Comparison of ENCODE assay signal across 8 cellular contexts in genomic region chr19:45442927-45443461, GRCh38. TPM values are rescaled to one million over a fixed set of nuclear protein-coding genes. Genes with fewer than 3 reads are reported as not detected.
DNase-seq lines count a peak whose midpoint lies in the region; ATAC-seq and TF ChIP-seq lines count a peak whose summit lies in the region.

No MANE protein-coding gene starts in this region.

- no peaks in the 10 kb centered on the region for H3K27me3 ChIP-seq in body of pancreas
- H3K27me3 ChIP-seq in iPS-20b (ENCODE audit: insufficient read depth, low read length), result peaks cover 33% of the 10 kb centered on the region; the same call in 1 of the 2 replicates

- H3K9ac ChIP-seq in iPS-20b (ENCODE audit: low read depth, low read length), result peak overlapping the region; percentile 28; the same call in 1 of the 2 replicates

- DNase-seq in NCI-H2227 (lab: John Stamatoyannopoulos, UW; ENCODE audit: unreplicated experiment), result peak; percentile 18
- DNase-seq in NCI-H2227 treated with DMSO at 0.1 percent for 48 hours (lab: John Stamatoyannopoulos, UW), result no peak
- DNase-seq in OCI-M2 (lab: John Stamatoyannopoulos, UW; ENCODE audit: unreplicated experiment), result peak; percentile 40
- DNase-seq in body of pancreas, result peak in 2 of 4 donors; percentile 37 to 70
- DNase-seq in stimulated activated CD4-positive, alpha-beta T cell treated with anti-CD3 and anti-CD28 coated beads, Interleukin-4, amount 100 ng/mL, for 1 hour, result peak; percentile 23

- H3K9me3 ChIP-seq in body of pancreas (no peaks in the 10 kb centered on the region), iPS-20b (ENCODE audit: insufficient read depth, low read depth, low read length) (no peaks in the 10 kb centered on the region)

- H3K27ac ChIP-seq in body of pancreas, result peak overlapping the region; percentile 28 to 92 (median 90)
- no peak overlapping the region for H3K27ac ChIP-seq in iPS-20b (ENCODE audit: low read length)

- H3K4me3 ChIP-seq in body of pancreas (no peak overlapping the region), iPS-20b (ENCODE audit: low read length) (peak overlapping the region; percentile 84)

- H3K4me1 ChIP-seq in body of pancreas, result peaks cover 27% of the 10 kb centered on the region
- H3K4me1 ChIP-seq in iPS-20b (ENCODE audit: insufficient read depth, low read length), result peaks cover 7% of the 10 kb centered on the region; the same call in 1 of the 2 replicates

- intact Hi-C loops in body of pancreas (cut with DNase I), result no loop called here

- ATAC-seq in body of pancreas (no peak), GM19452 (IDR thresholded peaks at IDR 0.05; ENCODE audit: unreplicated experiment) (no peak), HG03175 (IDR thresholded peaks at IDR 0.05; ENCODE audit: unreplicated experiment) (no peak)

- WGBS in body of pancreas, 2 donors, result 7 to 9% methylated on average over 13 to 14 of the region's 14 CpGs

- no peak for TF ChIP-seq CTCF in body of pancreas (IDR thresholded peaks at IDR 0.05)

- TF ChIP-seq POLR2A in body of pancreas (IDR thresholded peaks at IDR 0.05), result no peak

- H3K36me3 ChIP-seq in body of pancreas (replicated peaks in 1 of 2; ENCODE audit: insufficient read depth in 1 of 2, low read depth in 2 of 2), result no peaks in the 10 kb centered on the region
- H3K36me3 ChIP-seq in iPS-20b (ENCODE audit: insufficient read depth, low read depth, low read length), result no peaks in the 10 kb centered on the region

RNA-seq across cellular contexts. Expression of gene ERCC1, which starts 19.3 kb away (rescaled TPM):
- 10 to 100 TPM; 91.3 to 97.9 TPM for total RNA-seq in body of pancreas

RNA-seq across cellular contexts. Expression of gene FOSB, which starts 24.8 kb away (rescaled TPM):
- 10 to 100 TPM in 1 of 2 donors, 1 to 10 TPM in 1; 4.2 to 84.7 TPM for total RNA-seq in body of pancreas

RNA-seq across cellular contexts. Expression of gene POLR1G, which starts 36.5 kb away (rescaled TPM):
- 1 to 10 TPM; 1.8 to 2.0 TPM for total RNA-seq in body of pancreas

RNA-seq across cellular contexts. Expression of gene PPP1R13L, which starts 38.1 kb away (rescaled TPM):
- 10 to 100 TPM; 26.4 to 32.9 TPM for total RNA-seq in body of pancreas

RNA-seq across cellular contexts. Expression of gene RTN2, which starts 53.9 kb away (rescaled TPM):
- 1 to 10 TPM; 2.9 to 5.6 TPM for total RNA-seq in body of pancreas
